In the genomic region with DNA sequence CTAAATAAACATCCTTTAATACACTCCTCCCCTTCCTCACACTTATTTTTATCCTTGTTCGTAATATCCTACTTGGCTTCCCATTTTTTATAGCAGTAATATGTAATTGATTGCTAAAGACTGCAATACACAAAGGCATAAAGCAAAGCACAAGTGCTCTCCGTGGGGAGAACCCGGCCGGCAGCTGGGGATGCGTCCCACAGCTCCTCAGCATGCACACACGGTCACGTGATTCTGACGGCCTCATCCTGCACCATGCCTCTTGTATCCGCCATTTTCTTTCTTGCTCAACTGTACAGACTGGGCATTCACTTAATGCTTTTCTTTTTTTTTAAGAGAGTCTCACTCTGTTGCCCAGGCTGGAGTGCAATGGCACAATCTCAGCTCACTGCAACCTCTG, we compare ENCODE assay signal across 24 cellular contexts. TPM values are rescaled to one million over a fixed set of nuclear protein-coding genes. Genes with fewer than 3 reads are reported as not detected.
DNase-seq lines count a peak whose midpoint lies in the region; ATAC-seq and TF ChIP-seq lines count a peak whose summit lies in the region.
"Had no signal": no experiment of that assay in that cellular context is flagged by ENCODE, and none has a peak within 500 bp of the region (broad histone marks: within the 10 kb centered on the region; RNA-seq: fewer than 3 reads in every experiment).

No MANE protein-coding gene starts in this region.

- no peak overlapping the region for H3K4me3 ChIP-seq in CD4-positive, CD25-positive, alpha-beta regulatory T cell (ENCODE audit: low read depth, low read length)
- no peak overlapping the region for H3K4me3 ChIP-seq in right cardiac atrium (ENCODE audit: low read length)
- H3K4me3 ChIP-seq: colonic mucosa, gastroesophageal sphincter, K562, MG63, pancreas, suprapubic skin, uterus had no signal

- intact Hi-C loops in right cardiac atrium (cut with DNase I) = no loop called here

- H3K4me1 ChIP-seq in CD4-positive, CD25-positive, alpha-beta regulatory T cell (ENCODE audit: control insufficient read depth, insufficient read depth, low read length, poor library complexity, severe bottlenecking) = peaks cover 12% of the 10 kb centered on the region
- H3K4me1 ChIP-seq in right cardiac atrium (ENCODE audit: control insufficient read depth, insufficient read depth, low read length) = no peaks in the 10 kb centered on the region
- H3K4me1 ChIP-seq: colonic mucosa, uterus had no signal

- H3K27me3 Mint-ChIP-seq in CD4-positive, CD25-positive, alpha-beta regulatory T cell = no peaks in the 10 kb centered on the region
- H3K27me3 Mint-ChIP-seq in IgD-negative memory B cell = no peaks in the 10 kb centered on the region
- no peaks in the 10 kb centered on the region for H3K27me3 Mint-ChIP-seq in chondrocyte (ENCODE audit: low read depth)
- H3K27me3 Mint-ChIP-seq in nephron (ENCODE audit: low read depth) = no peaks in the 10 kb centered on the region

- TF ChIP-seq CTCF in chondrocyte (IDR thresholded peaks at IDR 0.05) (no peak), nephron (IDR thresholded peaks at IDR 0.05; ENCODE audit: unreplicated experiment in 3 of 3) (no peak)

- WGBS in right cardiac atrium = 93% methylated on average over 9 of the region's 9 CpGs

- peaks cover 2 to 24% (median 8%) of the 10 kb centered on the region in 4 donors for H3K4me1 Mint-ChIP-seq in CD4-positive, CD25-positive, alpha-beta regulatory T cell
- H3K4me1 Mint-ChIP-seq in IgD-negative memory B cell (peaks cover 2 to 5% (median 4%) of the 10 kb centered on the region in 3 donors), chondrocyte (ENCODE audit: low read depth) (peaks cover 16% of the 10 kb centered on the region), nephron (no peaks in the 10 kb centered on the region)

- H3K27me3 ChIP-seq in CD4-positive, CD25-positive, alpha-beta regulatory T cell (ENCODE audit: control insufficient read depth, insufficient read depth, low read length) = no peaks in the 10 kb centered on the region
- H3K27me3 ChIP-seq in right cardiac atrium (ENCODE audit: control insufficient read depth, insufficient read depth) = no peaks in the 10 kb centered on the region
- H3K27me3 ChIP-seq: brain microvascular endothelial cell, colonic mucosa, gastroesophageal sphincter, MG63, pancreas, suprapubic skin, uterus had no signal

- no peak for ATAC-seq in CD4-positive, CD25-positive, alpha-beta regulatory T cell (ENCODE audit: low read depth in 2 of 2)
- ATAC-seq in GM18873 (IDR thresholded peaks at IDR 0.05; ENCODE audit: low FRiP score, unreplicated experiment) (no peak), right cardiac atrium (no peak)
- ATAC-seq: gastroesophageal sphincter, K562, pancreas had no signal

- H3K36me3 Mint-ChIP-seq in CD4-positive, CD25-positive, alpha-beta regulatory T cell = peaks cover 2% of the 10 kb centered on the region
- H3K36me3 Mint-ChIP-seq in IgD-negative memory B cell (peaks cover under 1% of the 10 kb centered on the region), chondrocyte (ENCODE audit: low read depth) (peaks cover 6% of the 10 kb centered on the region), nephron (ENCODE audit: low read depth) (peaks cover 32% of the 10 kb centered on the region)

- H3K36me3 ChIP-seq in CD4-positive, CD25-positive, alpha-beta regulatory T cell (ENCODE audit: control insufficient read depth, insufficient read depth, low read length) = peaks cover 9% of the 10 kb centered on the region
- H3K36me3 ChIP-seq: colonic mucosa, uterus had no signal

- no peak overlapping the region for H3K27ac ChIP-seq in CD4-positive, CD25-positive, alpha-beta regulatory T cell (ENCODE audit: insufficient read depth, low read length, poor library complexity, severe bottlenecking)
- H3K27ac ChIP-seq in right cardiac atrium (ENCODE audit: low read length) = no peak overlapping the region
- H3K27ac ChIP-seq: brain microvascular endothelial cell, colonic mucosa, gastroesophageal sphincter, pancreas, suprapubic skin, uterus had no signal

- peak overlapping the region in 1 of 3 donors; percentile 71 for H3K27ac Mint-ChIP-seq in CD4-positive, CD25-positive, alpha-beta regulatory T cell
- H3K27ac Mint-ChIP-seq in IgD-negative memory B cell (peak overlapping the region in 2 of 3 donors; percentile 46 to 88), chondrocyte (ENCODE audit: unreplicated experiment) (no peak overlapping the region), nephron (no peak overlapping the region)
- H3K27ac Mint-ChIP-seq: CD14-positive monocyte had no signal

- no peaks in the 10 kb centered on the region for H3K9me3 Mint-ChIP-seq in CD4-positive, CD25-positive, alpha-beta regulatory T cell
- no peaks in the 10 kb centered on the region for H3K9me3 Mint-ChIP-seq in IgD-negative memory B cell
- no peaks in the 10 kb centered on the region for H3K9me3 Mint-ChIP-seq in chondrocyte (ENCODE audit: low read depth)
- H3K9me3 Mint-ChIP-seq in nephron = no peaks in the 10 kb centered on the region

- no peak for DNase-seq in CD4-positive, CD25-positive, alpha-beta regulatory T cell
- DNase-seq in chondrocyte (ENCODE audit: low spot score) (peak; percentile 46), NAMALWA (ENCODE audit: low spot score) (no peak), right cardiac atrium (no peak)
- no peak for DNase-seq in NK-92 treated with Interleukin-12 subunit alpha and Interleukin-12 subunit beta, amount 100 ng/mL, for 24 hours (lab: John Stamatoyannopoulos, UW)
- DNase-seq: brain microvascular endothelial cell; colonic mucosa; DMS153; GF-D8; HCEC 1CT; MG63; NCI-H1436 treated with DMSO at 0.1 percent for 48 hours; NCI-H748 treated with DMSO at 0.1 percent for 48 hours; Right ventricle myocardium superior; stimulated activated CD4-positive, alpha-beta T cell treated with anti-CD3 and anti-CD28 coated beads, Interleukin-1b, Interleukin-23, amount 100 ng/mL, for 48 hours; uterus had no signal

- H3K4me3 Mint-ChIP-seq in CD4-positive, CD25-positive, alpha-beta regulatory T cell = peak overlapping the region; percentile 53 to 78 (median 64)
- peak overlapping the region in 2 of 4 donors; percentile 1 to 86 for H3K4me3 Mint-ChIP-seq in IgD-negative memory B cell
- H3K4me3 Mint-ChIP-seq in chondrocyte (ENCODE audit: unreplicated experiment) = no peak overlapping the region
- H3K4me3 Mint-ChIP-seq in nephron = peak overlapping the region; percentile 66 to 75 (median 71)
- H3K4me3 Mint-ChIP-seq: CD14-positive monocyte had no signal

- H3K9me3 ChIP-seq in CD4-positive, CD25-positive, alpha-beta regulatory T cell (ENCODE audit: control insufficient read depth in 2 of 2, low read length in 2 of 2) = no peaks in the 10 kb centered on the region
- no peaks in the 10 kb centered on the region for H3K9me3 ChIP-seq in right cardiac atrium (ENCODE audit: control insufficient read depth, low read length)
- H3K9me3 ChIP-seq: colonic mucosa, gastroesophageal sphincter, MG63, pancreas, suprapubic skin, uterus had no signal

RNA-seq across cellular contexts. Expression of a gene that starts 2.8 kb away (rescaled TPM):
- 4.6 TPM for total RNA-seq in CD4-positive, CD25-positive, alpha-beta regulatory T cell
- 10 to 100 TPM; 14.9 to 20.6 (median 17.5) TPM for polyA plus RNA-seq in CD4-positive, CD25-positive, alpha-beta regulatory T cell
- 26.5 TPM for polyA plus RNA-seq in IgD-negative memory B cell
- total RNA-seq in chondrocyte = 13.7 to 27.6 TPM (median 15.7 TPM) in 3 replicates
- 10 to 100 TPM in 3 of 4 donors, 1 to 10 TPM in 1; 9.2 to 12.1 (median 11.2) TPM for total RNA-seq in right cardiac atrium
- 4.7 TPM for polyA plus RNA-seq in right cardiac atrium

RNA-seq across cellular contexts. Expression of a gene that starts 36.0 kb away (rescaled TPM):
- total RNA-seq in CD4-positive, CD25-positive, alpha-beta regulatory T cell = 0.67 TPM
- under 1 TPM in 3 of 4 donors, not detected in 1; 0.24 to 0.40 (median 0.35) TPM for polyA plus RNA-seq in CD4-positive, CD25-positive, alpha-beta regulatory T cell
- polyA plus RNA-seq in IgD-negative memory B cell (28.7 TPM), right cardiac atrium (4.7 TPM)
- total RNA-seq in chondrocyte (17.7 to 34.2 TPM (median 19.3 TPM) in 3 replicates), right cardiac atrium (10 to 100 TPM in 1 of 4 donors, 1 to 10 TPM in 3; 6.3 to 11.4 (median 8.2) TPM)

RNA-seq across cellular contexts. Expression of a gene that starts 39.8 kb away (rescaled TPM):
- 39.3 TPM for total RNA-seq in CD4-positive, CD25-positive, alpha-beta regulatory T cell
- polyA plus RNA-seq in CD4-positive, CD25-positive, alpha-beta regulatory T cell = 10 to 100 TPM; 10.4 to 13.7 (median 12.1) TPM
- polyA plus RNA-seq in IgD-negative memory B cell (35.7 TPM), right cardiac atrium (13.0 TPM)
- total RNA-seq in chondrocyte (48.7 to 59.0 TPM (median 49.0 TPM) in 3 replicates), right cardiac atrium (10 to 100 TPM; 27.4 to 37.3 (median 31.5) TPM)

Comparison
In these comparisons a context has a peak if more than half of its experiments do, and no peak if none do; other contexts are left out.
1. H3K27ac Mint-ChIP-seq: peak in IgD-negative memory B cell (2 of 3); none in chondrocyte (single experiment) and nephron (0 of 3).